In the genomic region with DNA sequence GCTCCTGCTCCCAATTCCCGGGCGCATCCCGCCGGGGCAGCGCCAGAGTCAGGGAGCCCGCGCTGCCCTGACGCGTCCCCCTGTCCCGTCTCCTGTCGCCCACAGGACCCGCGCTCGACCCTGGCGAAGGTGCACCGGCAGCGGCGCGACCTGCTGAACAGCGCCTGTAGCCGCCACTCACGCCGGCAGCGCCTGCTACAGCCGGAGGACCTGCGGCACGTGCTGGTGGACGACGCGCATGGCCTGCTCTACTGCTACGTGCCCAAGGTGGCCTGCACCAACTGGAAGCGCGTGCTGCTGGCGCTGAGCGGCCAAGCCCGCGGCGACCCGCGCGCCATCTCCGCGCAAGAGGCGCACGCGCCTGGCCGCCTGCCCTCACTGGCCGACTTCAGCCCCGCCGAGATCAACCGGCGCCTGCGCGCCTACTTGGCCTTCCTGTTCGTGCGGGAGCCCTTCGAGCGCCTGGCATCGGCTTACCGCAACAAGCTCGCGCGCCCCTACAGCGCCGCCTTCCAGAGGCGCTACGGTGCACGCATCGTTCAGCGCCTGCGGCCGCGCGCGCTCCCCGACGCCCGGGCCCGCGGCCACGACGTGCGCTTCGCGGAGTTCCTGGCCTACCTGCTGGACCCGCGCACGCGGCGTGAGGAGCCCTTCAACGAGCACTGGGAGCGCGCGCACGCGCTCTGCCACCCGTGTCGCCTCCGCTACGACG, we compare ENCODE assay signal across 1 cellular context.
A peak's percentile ranks its signal among the peaks of the same experiment; 100 is the strongest.
TF ChIP-seq lines count a peak whose summit lies in the region.

No MANE protein-coding gene starts in this region.

TF ChIP-seq in H1, 55 proteins besides CTCF, POLR2A, EP300 and RAD21:
- TF ChIP-seq MAX (IDR thresholded peaks at IDR 0.05) (peak; percentile 32; the same call in 1 of the 2 replicates), KDM4A (IDR thresholded peaks at IDR 0.05; ENCODE audit: low read depth, low read length, severe bottlenecking) (peak; percentile 16), CBX8 (IDR thresholded peaks at IDR 0.05; ENCODE audit: borderline replicate concordance, low read depth, low read length) (no peak)
